24 cellular contexts compared by ENCODE assay signal in genomic region chr21:42032968-42033367, GRCh38. TPM values are rescaled to one million over a fixed set of nuclear protein-coding genes. Genes with fewer than 3 reads are reported as not detected.
DNase-seq lines count a peak whose midpoint lies in the region; ATAC-seq, FAIRE-seq and TF ChIP-seq lines count a peak whose summit lies in the region.
"Had no signal": no experiment of that assay in that cellular context is flagged by ENCODE, and none has a peak within 500 bp of the region (broad histone marks: within the 10 kb centered on the region; RNA-seq: fewer than 3 reads in every experiment).

No MANE protein-coding gene starts in this region.

- no peak overlapping the region for H3K23ac ChIP-seq in IMR-90 (ENCODE audit: low read depth, low read length)

- CTCF ChIA-PET in IMR-90 (lab: Yijun Ruan, JAX) (no interaction called here), GM12878 (lab: Yijun Ruan, JAX) (interaction anchor here (1.1 to 1.5 kb wide), 3 partner anchors 13 to 76 kb away, joined by 3 to 4 read pairs (median 3); no protein-coding TSS in a partner anchor), mammary epithelial cell (lab: Charles Lee; ENCODE audit: low non-redundant PET) (no interaction called here)

- H3K27ac ChIP-seq in IMR-90 (ENCODE audit: insufficient read depth, low read length) (no peak overlapping the region), GM12878 (ENCODE audit: control insufficient read depth, insufficient read depth) (no peak overlapping the region), lower lobe of right lung (no peak overlapping the region), aorta (ENCODE audit: low read depth in 1 of 2, low read length in 2 of 2) (no peak overlapping the region), endodermal cell (ENCODE audit: low read depth, low read length) (no peak overlapping the region), mammary epithelial cell (ENCODE audit: insufficient read depth, low read depth, low read length) (no peak overlapping the region)
- H3K27ac ChIP-seq: A549, Peyer's patch, SJSA1 had no signal

- peaks cover 7% of the 10 kb centered on the region for H3K4me1 Mint-ChIP-seq in endodermal cell

- no peak overlapping the region for H3K27ac Mint-ChIP-seq in endodermal cell
- H3K27ac Mint-ChIP-seq: B cell had no signal

- intact Hi-C loops in IMR-90 (cut with micrococcal nuclease) = no loop called here
- intact Hi-C loops in GM12878 (cut with micrococcal nuclease; ENCODE audit: unreplicated experiment) = no loop called here
- intact Hi-C loops in lower lobe of right lung (cut with DNase I) = no loop called here
- intact Hi-C loops in aorta (cut with DNase I) = no loop called here
- intact Hi-C loops in mammary epithelial cell (cut with micrococcal nuclease) = no loop called here
- intact Hi-C loops in sciatic nerve (cut with DNase I) = no loop called here

- no peaks in the 10 kb centered on the region for H3K9me3 Mint-ChIP-seq in endodermal cell
- H3K9me3 Mint-ChIP-seq: CD14-positive monocyte had no signal

- 0 out of 2 replicates have a peak overlapping the region, but pooled peaks have one; percentile 37 for H4K5ac ChIP-seq in IMR-90 (ENCODE audit: low read depth, low read length)

- FAIRE-seq in GM12878 (lab: Jason Lieb, UNC) = no peak
- FAIRE-seq: A549, GM19239, H1 had no signal

- peak overlapping the region; percentile 5; the same call in 1 of the 2 replicates for H4K91ac ChIP-seq in IMR-90 (ENCODE audit: insufficient read depth, low read depth, low read length)

- no peak overlapping the region for H2BK20ac ChIP-seq in IMR-90 (ENCODE audit: low read depth, low read length)

- H2AK5ac ChIP-seq in IMR-90 (ENCODE audit: low read depth, low read length) = peak overlapping the region; percentile 17; the same call in 1 of the 2 replicates

- H3K4me2 ChIP-seq in IMR-90 (ENCODE audit: low read depth, low read length) (no peak overlapping the region), GM12878 (ENCODE audit: control insufficient read depth, insufficient read depth) (no peak overlapping the region), mammary epithelial cell (ENCODE audit: insufficient read depth, low read depth, low read length) (no peak overlapping the region)
- H3K4me2 ChIP-seq: A549 had no signal

- 64% methylated on average over 2 of the region's 3 CpGs; no CpG with 5 or more reads in 1 of the 2 experiments for WGBS in IMR-90 (ENCODE audit: extremely low coverage in 2 of 2, insufficient read length in 1 of 2), 2 experiments
- 81% methylated on average over 3 of the region's 3 CpGs for WGBS in GM12878 (ENCODE audit: insufficient coverage, insufficient replicate concordance, low lambda C conversion rate, missing lambda C conversion rate)
- 85 to 87% methylated on average over 3 of the region's 3 CpGs for WGBS in aorta, 2 donors
- 95 to 100% methylated on average over 1 to 3 of the region's 3 CpGs for WGBS in endodermal cell (ENCODE audit: insufficient coverage in 1 of 2, insufficient read length in 1 of 2), 2 experiments
- 90% methylated on average over 3 of the region's 3 CpGs for WGBS in mammary epithelial cell (ENCODE audit: low coverage, missing lambda C conversion rate)

- H4K8ac ChIP-seq in IMR-90 (ENCODE audit: low read depth in 2 of 2, low read length in 2 of 2) = no peak overlapping the region

- H3K36me3 Mint-ChIP-seq in endodermal cell (ENCODE audit: low read depth) = no peaks in the 10 kb centered on the region
- H3K36me3 Mint-ChIP-seq: CD14-positive monocyte had no signal

- DNase-seq in IMR-90 (no peak), GM12878 (ENCODE audit: low read depth, low spot score) (no peak), lower lobe of right lung (peak; percentile 35), aorta (peak in 1 of 2 donors; percentile 61), endodermal cell (no peak), mammary epithelial cell (no peak), sciatic nerve (ENCODE audit: low spot score) (no peak)
- DNase-seq: EL; GF-D8; Kasumi-1; NCI-H1092; NCI-H1436; NCI-H187 treated with DMSO at 0.1 percent for 48 hours; NCI-H2227 treated with DMSO at 0.1 percent for 48 hours; NCI-H510A treated with DMSO at 0.1 percent for 48 hours; NCI-H748 treated with DMSO at 0.1 percent for 48 hours; NK-92 treated with Interleukin-12 subunit alpha and Interleukin-12 subunit beta, amount 100 ng/mL, for 24 hours had no signal

- H3K36me3 ChIP-seq in IMR-90 (ENCODE audit: control insufficient read depth, insufficient read depth, low read length) (no peaks in the 10 kb centered on the region), GM12878 (ENCODE audit: control insufficient read depth in 2 of 2, insufficient read depth in 2 of 2, low read length in 1 of 2) (no peaks in the 10 kb centered on the region), lower lobe of right lung (no peaks in the 10 kb centered on the region), aorta (ENCODE audit: control insufficient read depth in 1 of 2, insufficient read depth in 2 of 2, low read length in 1 of 2) (no peaks in the 10 kb centered on the region), endodermal cell (ENCODE audit: control insufficient read depth, insufficient read depth, low read length) (no peaks in the 10 kb centered on the region), mammary epithelial cell (ENCODE audit: insufficient read depth, low read length) (no peaks in the 10 kb centered on the region)
- H3K36me3 ChIP-seq: Peyer's patch, SJSA1 had no signal

- H3K79me1 ChIP-seq in IMR-90 (ENCODE audit: low read depth in 1 of 2, low read length in 2 of 2) = no peaks in the 10 kb centered on the region

- no TSS peak for BruUV-seq in IMR-90 (replicated peaks; lab: Mats Ljungman, UMichigan)
- no TSS peak for BruUV-seq in GM12878 (replicated peaks; lab: Mats Ljungman, UMichigan)
- no TSS peak for BruUV-seq in mammary epithelial cell (replicated peaks; lab: Mats Ljungman, UMichigan)

- dilution Hi-C loops in IMR-90 (cut with HindIII; ENCODE audit: low sequenced_read_pairs, unreplicated experiment) (no loop called here), mammary epithelial cell (cut with HindIII; ENCODE audit: low sequenced_read_pairs) (no loop called here)

- no peak for TF ChIP-seq EP300 in GM12878 (IDR thresholded peaks at IDR 0.05; ENCODE audit: borderline replicate concordance in 1 of 2, control insufficient read depth in 1 of 2, low read depth in 2 of 2, low read length in 2 of 2)

- no peaks in the 10 kb centered on the region for H3K4me1 ChIP-seq in IMR-90 (ENCODE audit: control insufficient read depth, insufficient read depth, low read length)
- peaks cover 13% of the 10 kb centered on the region for H3K4me1 ChIP-seq in GM12878 (ENCODE audit: control insufficient read depth, insufficient read depth, low read length)
- no peaks in the 10 kb centered on the region for H3K4me1 ChIP-seq in lower lobe of right lung
- H3K4me1 ChIP-seq in aorta (ENCODE audit: control insufficient read depth in 1 of 2, insufficient read depth in 2 of 2, low read length in 2 of 2) = no peaks in the 10 kb centered on the region
- H3K4me1 ChIP-seq in endodermal cell (ENCODE audit: control insufficient read depth, insufficient read depth, low read length) = peaks cover 6% of the 10 kb centered on the region
- no peaks in the 10 kb centered on the region for H3K4me1 ChIP-seq in mammary epithelial cell (ENCODE audit: insufficient read depth, low read length)
- H3K4me1 ChIP-seq: A549, Peyer's patch had no signal

- no peak overlapping the region for H3K56ac ChIP-seq in IMR-90 (ENCODE audit: extremely low read depth, insufficient read depth, low read length)

- ATAC-seq in IMR-90 (ENCODE audit: low read depth) = no peak
- ATAC-seq in GM12878 = peak; percentile 40
- ATAC-seq in lower lobe of right lung = no peak
- ATAC-seq in aorta (ENCODE audit: low FRiP score) = peak; percentile 33
- no peak for ATAC-seq in sciatic nerve
- ATAC-seq: A549 had no signal

- no peak overlapping the region for H3K4me3 ChIP-seq in IMR-90 (ENCODE audit: insufficient read depth, low read depth, low read length)
- H3K4me3 ChIP-seq in GM12878 = no peak overlapping the region
- no peak overlapping the region for H3K4me3 ChIP-seq in lower lobe of right lung
- H3K4me3 ChIP-seq in aorta (ENCODE audit: low read length in 2 of 2) = no peak overlapping the region
- no peak overlapping the region for H3K4me3 ChIP-seq in endodermal cell (ENCODE audit: low read length)
- no peak overlapping the region for H3K4me3 ChIP-seq in mammary epithelial cell (replicated peaks in 1 of 3; ENCODE audit: insufficient read depth in 1 of 3, low read depth in 2 of 3, low read length in 3 of 3)
- H3K4me3 ChIP-seq: A549, Peyer's patch, SJSA1 had no signal

- POLR2A ChIA-PET in IMR-90 (lab: Charles Lee; ENCODE audit: unreplicated experiment) (no interaction called here), GM12878 (lab: Charles Lee) (no interaction called here)

- in situ Hi-C loops in IMR-90 (cut with MboI; ENCODE audit: low sequenced_read_pairs) (no loop called here), GM12878 (cut with MboI) (no loop called here), mammary epithelial cell (cut with MboI; ENCODE audit: low sequenced_read_pairs in 2 of 2) (no loop called here)

- H3K79me2 ChIP-seq in GM12878 (ENCODE audit: control insufficient read depth, insufficient read depth, low read length) (no peaks in the 10 kb centered on the region), mammary epithelial cell (ENCODE audit: insufficient read depth, low read length) (no peaks in the 10 kb centered on the region)

- no peaks in the 10 kb centered on the region for H3K27me3 Mint-ChIP-seq in endodermal cell (ENCODE audit: insufficient read depth)

- no peak overlapping the region; the same call in 1 of the 2 replicates for H3K4ac ChIP-seq in IMR-90 (ENCODE audit: low read depth, low read length)

- H2AK9ac ChIP-seq in IMR-90 (replicated peaks; ENCODE audit: low read depth, low read length, poor library complexity) = no peak overlapping the region

- H2BK120ac ChIP-seq in IMR-90 (ENCODE audit: low read depth, low read length) = 0 out of 2 replicates have a peak overlapping the region, but pooled peaks have one; percentile 32

- no peak overlapping the region for H3K18ac ChIP-seq in IMR-90 (ENCODE audit: low read depth, low read length)

- H3K9ac ChIP-seq in IMR-90 (ENCODE audit: low read depth, low read length) = no peak overlapping the region
- H3K9ac ChIP-seq in GM12878 (ENCODE audit: control insufficient read depth, insufficient read depth, low read length) = no peak overlapping the region
- H3K9ac ChIP-seq in endodermal cell (ENCODE audit: extremely low read depth, low read length, poor library complexity, severe bottlenecking) = no peak overlapping the region
- no peak overlapping the region for H3K9ac ChIP-seq in mammary epithelial cell (ENCODE audit: insufficient read depth, low read length)

- no peaks in the 10 kb centered on the region for H3K27me3 ChIP-seq in IMR-90 (ENCODE audit: control insufficient read depth, insufficient read depth, low read length)
- no peaks in the 10 kb centered on the region for H3K27me3 ChIP-seq in GM12878 (replicated peaks in 1 of 2; ENCODE audit: control insufficient read depth in 2 of 2, insufficient read depth in 2 of 2, low read length in 1 of 2)
- H3K27me3 ChIP-seq in lower lobe of right lung (ENCODE audit: low read depth) = no peaks in the 10 kb centered on the region
- no peaks in the 10 kb centered on the region for H3K27me3 ChIP-seq in aorta (ENCODE audit: control insufficient read depth in 1 of 2, insufficient read depth in 2 of 2, low read length in 1 of 2)
- H3K27me3 ChIP-seq in endodermal cell (ENCODE audit: control insufficient read depth, insufficient read depth, low read length, poor library complexity, severe bottlenecking) = no peaks in the 10 kb centered on the region
- no peaks in the 10 kb centered on the region for H3K27me3 ChIP-seq in mammary epithelial cell (ENCODE audit: insufficient read depth, low read length)
- H3K27me3 ChIP-seq: Peyer's patch, SJSA1 had no signal

- TF ChIP-seq POLR2A in IMR-90 (IDR thresholded peaks at IDR 0.05; ENCODE audit: low read depth, low read length) = no peak
- no peak for TF ChIP-seq POLR2A in GM12878 (IDR thresholded peaks at IDR 0.05; ENCODE audit: low read depth, low read length)

- no peak overlapping the region for H3K14ac ChIP-seq in IMR-90 (replicated peaks; ENCODE audit: low read depth, low read length)

- RAD21 ChIA-PET in GM12878 (lab: Charles Lee; ENCODE audit: unreplicated experiment) = no interaction called here

- TF ChIP-seq CTCF in IMR-90 (conservative IDR thresholded peaks at IDR 0.05; ENCODE audit: low read depth, low read length) (no peak), GM12878 (IDR thresholded peaks at IDR 0.05 in 2 of 3, conservative IDR thresholded peaks at IDR 0.05 in 1 of 3; ENCODE audit: control insufficient read depth in 2 of 3, extremely low read depth in 1 of 3, insufficient read depth in 1 of 3, low read depth in 3 of 3, low read length in 3 of 3) (no peak), lower lobe of right lung (IDR thresholded peaks at IDR 0.05) (no peak), endodermal cell (conservative IDR thresholded peaks at IDR 0.05) (no peak), mammary epithelial cell (conservative IDR thresholded peaks at IDR 0.05 in 1 of 2, IDR thresholded peaks at IDR 0.05 in 1 of 2; ENCODE audit: extremely low read depth in 1 of 2, insufficient read depth in 1 of 2, low read depth in 1 of 2, low read length in 2 of 2) (no peak)

- H2AFZ ChIP-seq in IMR-90 (replicated peaks; ENCODE audit: low read length, poor library complexity) = no peak overlapping the region
- no peak overlapping the region for H2AFZ ChIP-seq in GM12878 (ENCODE audit: control insufficient read depth, low read depth, low read length)
- no peak overlapping the region for H2AFZ ChIP-seq in mammary epithelial cell (ENCODE audit: low read depth, low read length)

- H3K9me3 ChIP-seq in IMR-90 (ENCODE audit: control insufficient read depth, insufficient read depth, low read length) (no peaks in the 10 kb centered on the region), GM12878 (replicated peaks; ENCODE audit: control insufficient read depth, insufficient read depth, low read length) (no peaks in the 10 kb centered on the region; the same call in 2 of the 3 replicates), lower lobe of right lung (no peaks in the 10 kb centered on the region), aorta (ENCODE audit: control insufficient read depth, low read length) (no peaks in the 10 kb centered on the region), endodermal cell (ENCODE audit: control insufficient read depth, low read length) (no peaks in the 10 kb centered on the region), mammary epithelial cell (replicated peaks; ENCODE audit: insufficient read depth, low read length) (no peaks in the 10 kb centered on the region)
- H3K9me3 ChIP-seq: A549, Peyer's patch, SJSA1 had no signal

- no peak overlapping the region for H2BK5ac ChIP-seq in IMR-90 (ENCODE audit: low read depth, low read length, poor library complexity, severe bottlenecking)

- H3K9me1 ChIP-seq in IMR-90 (ENCODE audit: insufficient read depth, low read length) = no peaks in the 10 kb centered on the region

- H2BK15ac ChIP-seq in IMR-90 (ENCODE audit: low read depth, low read length) = no peak overlapping the region

- no peak overlapping the region for H3K4me3 Mint-ChIP-seq in endodermal cell
- H3K4me3 Mint-ChIP-seq: B cell, CD14-positive monocyte had no signal

- SMC1A ChIA-PET in GM12878 (lab: Charles Lee; ENCODE audit: uncharacterized antibody, unreplicated experiment) = interaction anchor here (1.1 kb wide), 1 partner anchor 20 kb away, joined by 3 read pairs; no protein-coding TSS in a partner anchor

- H4K20me1 ChIP-seq in IMR-90 (ENCODE audit: insufficient read depth, low read length) (no peaks in the 10 kb centered on the region), GM12878 (ENCODE audit: control insufficient read depth, insufficient read depth) (no peaks in the 10 kb centered on the region), mammary epithelial cell (ENCODE audit: insufficient read depth, low read length) (no peaks in the 10 kb centered on the region)

- TF ChIP-seq RAD21 in IMR-90 (IDR thresholded peaks at IDR 0.05; ENCODE audit: low read length) (no peak), GM12878 (IDR thresholded peaks at IDR 0.05; ENCODE audit: insufficient read depth, low read depth, low read length) (no peak)

RNA-seq across cellular contexts. Expression of gene ZBTB21, which starts 22.8 kb away (rescaled TPM):
- total RNA-seq in IMR-90 (2012; rRNA removed) (12.0 and 13.6 TPM in 2 replicates), GM12878 (2014; rRNA removed) (8.5 and 9.8 TPM in 2 replicates), GM12878 (2014; rRNA removed; fragmentation: Illumina TruSeq; extraction: Trizol) (13.1 and 13.4 TPM in 2 replicates), GM12878 (2021) (17.9 and 21.6 TPM in 2 replicates), lower lobe of right lung (15.6 TPM), aorta (10 to 100 TPM; 21.8 to 52.8 TPM), endodermal cell (10 to 100 TPM; 17.3 to 23.1 TPM), mammary epithelial cell (10 to 100 TPM; 16.3 to 22.4 TPM), sciatic nerve (27.3 TPM)
- polyA plus RNA-seq in IMR-90 (2012; rRNA removed) (6.8 and 7.8 TPM in 2 replicates), GM12878 (2011; rRNA removed) (9.1 and 9.6 TPM in 2 replicates), GM12878 (2014; fragmentation: Illumina TruSeq; extraction: Trizol) (12.6 and 12.7 TPM in 2 replicates), GM12878 (2014; fragmentation: Nextera tagmentation; extraction: Ambion mirVana) (1 to 10 TPM; 1.8 to 2.3 TPM), GM12878 (2014; rRNA removed) (6.3 and 7.0 TPM in 2 replicates), GM12878 (2016; fragmentation: Nextera tagmentation; extraction: Ambion mirVana) (10 to 100 TPM; 11.3 to 13.9 TPM), aorta (1 to 10 TPM; 3.1 to 4.4 TPM), mammary epithelial cell (6.7 TPM)
- polyA plus RNA-seq in IMR-90 (2012; cell fraction: cytosol; rRNA removed) = 2.4 and 2.8 TPM in 2 replicates
- polyA plus RNA-seq in IMR-90 (2012; cell fraction: nucleus; rRNA removed; ENCODE audit: low replicate concordance) = 4.6 and 22.7 TPM in 2 replicates
- total RNA-seq in GM12878 (2013; cell fraction: nucleolus; rRNA removed) = 28.7 and 28.9 TPM in 2 replicates
- 6.1 TPM for polyA plus RNA-seq in GM12878 (2011; ENCODE audit: low read depth)
- 5.7 and 11.2 TPM in 2 replicates for polyA plus RNA-seq in GM12878 (2011; cell fraction: cytosol; rRNA removed)
- 12.9 and 18.3 TPM in 2 replicates for polyA plus RNA-seq in GM12878 (2011; cell fraction: nucleus; rRNA removed)
- polyA plus RNA-seq in GM12878 (2012) = 9.1 and 9.6 TPM in 2 replicates
- 14.7 and 15.7 TPM in 2 replicates for polyA minus RNA-seq in GM12878 (2011; rRNA and poly(A)+ RNA removed)
- 6.4 and 8.6 TPM in 2 replicates for polyA minus RNA-seq in GM12878 (2011; cell fraction: cytosol; rRNA and poly(A)+ RNA removed)
- polyA minus RNA-seq in GM12878 (2011; cell fraction: nucleus; rRNA and poly(A)+ RNA removed) = 10.8 and 12.8 TPM in 2 replicates
- polyA plus RNA-seq in endodermal cell (2013, experiment 1 of 2) = 14.0 TPM
- 14.4 TPM for polyA plus RNA-seq in endodermal cell (2013, experiment 2 of 2)
- polyA minus RNA-seq in mammary epithelial cell = 11.0 TPM

RNA-seq across cellular contexts. Expression of gene UMODL1, which starts 38.1 kb away (rescaled TPM):
- not detected in 2 replicates for total RNA-seq in IMR-90 (2012; rRNA removed)
- polyA plus RNA-seq in IMR-90 (2012; rRNA removed) = 0.02 TPM in 1 of 2 replicates, not detected in the other
- 0.03 TPM in 1 of 2 replicates, not detected in the other for polyA plus RNA-seq in IMR-90 (2012; cell fraction: cytosol; rRNA removed)
- 0.04 and 0.07 TPM in 2 replicates for polyA plus RNA-seq in IMR-90 (2012; cell fraction: nucleus; rRNA removed; ENCODE audit: low replicate concordance)
- total RNA-seq in GM12878 (2013; cell fraction: nucleolus; rRNA removed) = 0.51 and 0.65 TPM in 2 replicates
- total RNA-seq in GM12878 (2014; rRNA removed) = 0.11 TPM in 1 of 2 replicates, not detected in the other
- not detected in 2 replicates for total RNA-seq in GM12878 (2014; rRNA removed; fragmentation: Illumina TruSeq; extraction: Trizol)
- total RNA-seq in GM12878 (2021) = 0.05 TPM in 1 of 2 replicates, not detected in the other
- polyA plus RNA-seq in GM12878 (2011; ENCODE audit: low read depth) = not detected
- polyA plus RNA-seq in GM12878 (2011; rRNA removed) = 0.03 and 0.10 TPM in 2 replicates
- 0.01 and 0.08 TPM in 2 replicates for polyA plus RNA-seq in GM12878 (2011; cell fraction: cytosol; rRNA removed)
- 0.09 and 0.13 TPM in 2 replicates for polyA plus RNA-seq in GM12878 (2011; cell fraction: nucleus; rRNA removed)
- 0.11 TPM in 1 of 2 replicates, not detected in the other for polyA plus RNA-seq in GM12878 (2012)
- 0.01 TPM in 1 of 2 replicates, not detected in the other for polyA plus RNA-seq in GM12878 (2014; fragmentation: Illumina TruSeq; extraction: Trizol)
- not detected for polyA plus RNA-seq in GM12878 (2014; fragmentation: Nextera tagmentation; extraction: Ambion mirVana)
- 0.03 TPM in 1 of 2 replicates, not detected in the other for polyA plus RNA-seq in GM12878 (2014; rRNA removed)
- polyA plus RNA-seq in GM12878 (2016; fragmentation: Nextera tagmentation; extraction: Ambion mirVana) = not detected
- polyA minus RNA-seq in GM12878 (2011; rRNA and poly(A)+ RNA removed) = not detected in 2 replicates
- polyA minus RNA-seq in GM12878 (2011; cell fraction: cytosol; rRNA and poly(A)+ RNA removed) = not detected in 2 replicates
- not detected in 2 replicates for polyA minus RNA-seq in GM12878 (2011; cell fraction: nucleus; rRNA and poly(A)+ RNA removed)
- 0.50 TPM for total RNA-seq in lower lobe of right lung
- total RNA-seq in aorta = under 1 TPM in 1 of 2 donors, not detected in 1; 0.45 TPM
- not detected for polyA plus RNA-seq in aorta
- under 1 TPM; 0.24 to 0.49 TPM for total RNA-seq in endodermal cell
- polyA plus RNA-seq in endodermal cell (2013, experiment 1 of 2) = 0.11 TPM
- 0.46 TPM for polyA plus RNA-seq in endodermal cell (2013, experiment 2 of 2)
- total RNA-seq in mammary epithelial cell = under 1 TPM in 1 of 2 donors, not detected in 1; under 0.01 TPM
- polyA plus RNA-seq in mammary epithelial cell = not detected
- not detected for polyA minus RNA-seq in mammary epithelial cell
- not detected for total RNA-seq in sciatic nerve
- total RNA-seq: H1, SJSA1 had no signal
- polyA plus RNA-seq: A549, CD14-positive monocyte, H1 had no signal

Comparison
In these comparisons a context has a peak if more than half of its experiments do, and no peak if none do; other contexts are left out.
1. ATAC-seq: peak in GM12878 (single experiment) and aorta (single experiment); none in IMR-90 (single experiment), lower lobe of right lung (0 of 2) and sciatic nerve (single experiment).